In genomic region chr1:63709267-63709828, GRCh38 we compare ENCODE assay signal across 1 cellular context.
TF ChIP-seq lines count a peak whose summit lies in the region.

No MANE protein-coding gene starts in this region.

TF ChIP-seq in HepG2, 621 proteins besides CTCF, POLR2A, EP300 and RAD21:
- TF ChIP-seq ZNF512 (CRISPR knock-in tag; IDR thresholded peaks at IDR 0.05) (peak; percentile 82; the same call in 1 of the 2 replicates), ZBTB39 (CRISPR knock-in tag; IDR thresholded peaks at IDR 0.05) (no peak)
